Comparison of ENCODE assay signal across 1 cellular context in genomic region chr3:44030690-44031344, GRCh38.
A peak's percentile ranks its signal among the peaks of the same experiment; 100 is the strongest.
TF ChIP-seq lines count a peak whose summit lies in the region.

No MANE protein-coding gene starts in this region.

TF ChIP-seq in GM12878, 131 proteins besides CTCF, POLR2A, EP300 and RAD21 (continued from another document):
- TF ChIP-seq DPF2 (IDR thresholded peaks at IDR 0.05) (no peak), POU2F2 (IDR thresholded peaks at IDR 0.05; ENCODE audit: borderline replicate concordance, low read depth, low read length) (peak; percentile 51; the same call in 1 of the 3 replicates), NR2F1 (conservative IDR thresholded peaks at IDR 0.05) (no peak), POLR2AphosphoS2 (IDR thresholded peaks at IDR 0.05; ENCODE audit: low read depth, low read length) (0 out of 2 replicates have a peak, but pooled peaks have one; percentile 24), NFIC (IDR thresholded peaks at IDR 0.05; ENCODE audit: low read depth, low read length) (peak; percentile 3; the same call in 1 of the 2 replicates), SPI1 (IDR thresholded peaks at IDR 0.05; ENCODE audit: borderline replicate concordance, insufficient read depth, low read depth, low read length) (peak; percentile 78)
